In genomic region chr17:53792997-53793396, GRCh38 we compare ENCODE assay signal across 26 cellular contexts. TPM values are rescaled to one million over a fixed set of nuclear protein-coding genes. Genes with fewer than 3 reads are reported as not detected.
DNase-seq lines count a peak whose midpoint lies in the region; ATAC-seq, FAIRE-seq and TF ChIP-seq lines count a peak whose summit lies in the region.
"Had no signal": no experiment of that assay in that cellular context is flagged by ENCODE, and none has a peak within 500 bp of the region (broad histone marks: within the 10 kb centered on the region; RNA-seq: fewer than 3 reads in every experiment).

No MANE protein-coding gene starts in this region.

- intact Hi-C loops in psoas muscle (cut with DNase I), result loop anchor here in 1 of 2 donors (2.0 to 10.0 kb wide), 2 partner anchors 212 to 382 kb away; no protein-coding TSS in a partner anchor

- H3K4me1 ChIP-seq in psoas muscle (peaks cover 27% of the 10 kb centered on the region), small intestine (ENCODE audit: control insufficient read depth in 2 of 2, insufficient read depth in 1 of 2, low read depth in 1 of 2, low read length in 1 of 2) (no peaks in the 10 kb centered on the region)
- H3K4me1 ChIP-seq: A549 had no signal

- no peak for TF ChIP-seq CTCF in psoas muscle (IDR thresholded peaks at IDR 0.05)

- H3K36me3 ChIP-seq in psoas muscle (ENCODE audit: insufficient read depth in 1 of 2, low read depth in 1 of 2), result no peaks in the 10 kb centered on the region
- no peaks in the 10 kb centered on the region for H3K36me3 ChIP-seq in small intestine (ENCODE audit: control insufficient read depth in 2 of 2, insufficient read depth in 2 of 2, low read length in 2 of 2)
- H3K36me3 ChIP-seq: BLaER1 had no signal

- peak; percentile 21 for DNase-seq in DMS 273 (lab: John Stamatoyannopoulos, UW; ENCODE audit: unreplicated experiment)
- DNase-seq in DMS 273 treated with DMSO at 0.1 percent for 48 hours (lab: John Stamatoyannopoulos, UW), result no peak
- DNase-seq in myocyte (ENCODE audit: low read depth), result peak; percentile 27
- DNase-seq in psoas muscle, result peak; percentile 55 to 82
- no peak for DNase-seq in urothelium cell line (ENCODE audit: low spot score)
- DNase-seq in frontal cortex (ENCODE audit: low spot score in 2 of 2), result no peak
- no peak for DNase-seq in stimulated activated CD4-positive, alpha-beta T cell treated with anti-CD3 and anti-CD28 coated beads, Interleukin-12 subunit alpha, Interleukin-12 subunit beta, amount 100 ng/mL, for 4 hours
- DNase-seq in small intestine, result no peak
- DNase-seq: AML-193; CD4-positive, alpha-beta memory T cell; DMS53; DND-41; EL; H7; HFFc6 had no signal

- WGBS in psoas muscle, 3 donors, result 25 to 65% (median 30%) methylated on average over 5 of the region's 5 CpGs
- WGBS in small intestine, 3 donors, result 73 to 85% (median 84%) methylated on average over 5 of the region's 5 CpGs

- H3K27me3 ChIP-seq in psoas muscle (ENCODE audit: insufficient read depth in 3 of 3, low read length in 2 of 3) (no peaks in the 10 kb centered on the region), small intestine (ENCODE audit: control insufficient read depth in 2 of 2, insufficient read depth in 2 of 2, low read length in 2 of 2) (no peaks in the 10 kb centered on the region)
- H3K27me3 ChIP-seq: BLaER1 had no signal

- H3K9me3 ChIP-seq in psoas muscle (no peaks in the 10 kb centered on the region), small intestine (ENCODE audit: control insufficient read depth, low read depth) (peaks cover 2% of the 10 kb centered on the region)
- H3K9me3 ChIP-seq: A549, BLaER1 had no signal

- H3K27ac ChIP-seq in psoas muscle (peak overlapping the region; percentile 86), small intestine (ENCODE audit: low read depth in 1 of 2, low read length in 1 of 2) (no peak overlapping the region)
- H3K27ac ChIP-seq: 22Rv1, A549, BLaER1 had no signal

- ATAC-seq in psoas muscle, result peak; percentile 90 to 93 (median 92)
- ATAC-seq: A549, GM12878, GM23338, HCT116 had no signal

- H3K4me3 ChIP-seq in psoas muscle, result peak overlapping the region; percentile 12
- H3K4me3 ChIP-seq in small intestine (ENCODE audit: low read depth in 1 of 2, low read length in 2 of 2), result no peak overlapping the region
- H3K4me3 ChIP-seq: A549, BLaER1, GM12878, GM23338 had no signal

- FAIRE-seq in urothelium cell line (lab: Jason Lieb, UNC), result peak; percentile 72
- FAIRE-seq in frontal cortex (lab: Jason Lieb, UNC), result no peak
- no peak for FAIRE-seq in small intestine (lab: Jason Lieb, UNC)
- FAIRE-seq: GM12878, GM19239, HepG2 had no signal

RNA-seq across cellular contexts. Expression of gene KIF2B, which starts 29.7 kb away (rescaled TPM):
- total RNA-seq in myocyte (not detected in 2 replicates), psoas muscle (not detected), frontal cortex (not detected)
- not detected for polyA plus RNA-seq in myocyte (2012)
- polyA plus RNA-seq in psoas muscle (not detected), small intestine (not detected)
- total RNA-seq: CD4-positive, alpha-beta memory T cell; G401; GM12878; GM23338; H7; HepG2; HFFc6 had no signal
- polyA plus RNA-seq: A549; CD14-positive monocyte; CD4-positive, alpha-beta memory T cell; GM12878; HepG2; IgD-negative memory B cell had no signal

Comparison
In these comparisons a context has a peak if more than half of its experiments do, and no peak if none do; other contexts are left out.
1. DNase-seq: peak in DMS 273 (single experiment), myocyte (single experiment) and psoas muscle (2 of 2); none in DMS 273 treated with DMSO at 0.1 percent for 48 hours (single experiment), urothelium cell line (single experiment), frontal cortex (0 of 2), stimulated activated CD4-positive, alpha-beta T cell treated with anti-CD3 and anti-CD28 coated beads, Interleukin-12 subunit alpha, Interleukin-12 subunit beta, amount 100 ng/mL, for 4 hours (single experiment) and small intestine (single experiment).